ENCODE assay signal across 17 cellular contexts in genomic region chr18:48844271-48844670, GRCh38.
"Had no signal": no experiment of that assay in that cellular context is flagged by ENCODE, and none has a peak within 500 bp of the region (broad histone marks: within the 10 kb centered on the region; RNA-seq: fewer than 3 reads in every experiment).

No MANE protein-coding gene starts in this region.

- H3K27ac ChIP-seq: epithelial cell of prostate, gastrocnemius medialis, hepatocyte, neural progenitor cell, ovary, thyroid gland, vagina had no signal

- H3K9ac ChIP-seq: neural progenitor cell had no signal

- H3K36me3 ChIP-seq: cardiac muscle cell, gastrocnemius medialis, neural progenitor cell, ovary, thyroid gland, vagina had no signal

- H3K27ac Mint-ChIP-seq: neural progenitor cell had no signal

- H2AFZ ChIP-seq: hepatocyte, neural progenitor cell had no signal

- DNase-seq: activated CD4-positive, alpha-beta T cell treated with anti-CD3 and anti-CD28 coated beads, Interleukin-2, amount 50 U/mL, for 4 hours; activated CD8-positive, alpha-beta memory T cell treated with anti-CD3 and anti-CD28 coated beads, Interleukin-2, amount 10 ng/mL, durations not matched to agents 7 days and 5 days; cortex of kidney; effector memory CD4-positive, alpha-beta T cell; gastrocnemius medialis; kidney glomerular epithelial cell; stimulated activated CD4-positive, alpha-beta T cell treated with anti-CD3 and anti-CD28 coated beads, Interleukin-4, amount 100 ng/mL, for 4 hours; thyroid gland had no signal

- H3K4me3 Mint-ChIP-seq: activated CD8-positive, alpha-beta memory T cell treated with anti-CD3 and anti-CD28 coated beads, Interleukin-2, amount 10 ng/mL, durations not matched to agents 7 days and 5 days; activated T-cell treated with anti-CD3 and anti-CD28 coated beads, Interleukin-2, amount 50 U/mL, for 24 hours; neural progenitor cell; T-helper 1 cell treated with Interleukin-12 subunit alpha and Interleukin-12 subunit beta and Interleukin-4 antibody, amounts not matched to agents 30 μg/mL and 1 μg/mL, for 36 hours had no signal

- H3K27me3 ChIP-seq: cardiac muscle cell, gastrocnemius medialis, hepatocyte, neural progenitor cell, ovary, thyroid gland, vagina had no signal

- H3K4me3 ChIP-seq: cardiac muscle cell, gastrocnemius medialis, hepatocyte, neural progenitor cell, ovary, thyroid gland, vagina had no signal

- H3K27me3 Mint-ChIP-seq: activated CD8-positive, alpha-beta memory T cell treated with anti-CD3 and anti-CD28 coated beads, Interleukin-2, amount 10 ng/mL, durations not matched to agents 7 days and 5 days; activated T-cell treated with anti-CD3 and anti-CD28 coated beads, Interleukin-2, amount 50 U/mL, for 24 hours had no signal

- ATAC-seq: activated CD4-positive, CD25-positive, alpha-beta regulatory T cell treated with anti-CD3 and anti-CD28 coated beads, Interleukin-2, amount 50 U/mL, for 24 hours; activated CD8-positive, alpha-beta memory T cell treated with anti-CD3 and anti-CD28 coated beads, Interleukin-2, amount 10 ng/mL, durations not matched to agents 7 days and 5 days; gastrocnemius medialis had no signal

- H3K79me2 ChIP-seq: hepatocyte had no signal

- H3K4me2 ChIP-seq: hepatocyte, neural progenitor cell had no signal

- H3K9me3 ChIP-seq: gastrocnemius medialis, ovary, thyroid gland, vagina had no signal

- H3K9me3 Mint-ChIP-seq: activated T-cell treated with anti-CD3 and anti-CD28 coated beads, Interleukin-2, amount 50 U/mL, for 24 hours had no signal

- H3K36me3 Mint-ChIP-seq: activated CD8-positive, alpha-beta memory T cell treated with anti-CD3 and anti-CD28 coated beads, Interleukin-2, amount 10 ng/mL, durations not matched to agents 7 days and 5 days; neural progenitor cell had no signal
